Comparison of ENCODE assay signal across 7 cellular contexts in the genomic region with DNA sequence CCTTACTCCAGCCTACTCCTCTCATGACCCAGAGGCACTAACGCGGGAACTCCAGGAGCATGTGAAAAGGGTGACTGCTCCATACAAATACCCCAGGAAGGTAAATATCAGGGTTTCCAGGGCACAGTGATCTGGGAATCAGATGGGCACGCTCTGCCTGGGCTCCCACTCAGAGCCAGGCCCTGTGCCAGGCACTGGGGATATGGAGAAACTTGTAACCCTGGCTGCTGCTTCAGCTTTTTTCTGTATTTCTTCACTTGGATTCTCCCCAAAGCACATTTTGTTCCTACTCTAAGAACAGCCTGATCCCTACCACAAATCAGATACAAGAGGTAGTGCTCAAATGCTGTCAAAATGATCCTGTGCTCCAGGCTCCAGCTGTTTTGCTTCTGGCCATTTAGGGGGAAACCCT. TPM values are rescaled to one million over a fixed set of nuclear protein-coding genes. Genes with fewer than 3 reads are reported as not detected.
"Had no signal": no experiment of that assay in that cellular context is flagged by ENCODE, and none has a peak within 500 bp of the region (broad histone marks: within the 10 kb centered on the region; RNA-seq: fewer than 3 reads in every experiment).

No MANE protein-coding gene starts in this region.

RNA-seq across cellular contexts. Expression of a gene that starts 11.5 kb away (rescaled TPM):
- total RNA-seq: activated naive CD8-positive, alpha-beta T cell treated with anti-CD3 and anti-CD28 coated beads, Interleukin-2, amount 10 ng/mL, durations not matched to agents 7 days and 5 days; cardiac muscle cell; myocyte; neural crest cell; osteocyte; Peyer's patch had no signal
- polyA plus RNA-seq: cardiac muscle cell, esophagus had no signal

RNA-seq across cellular contexts. Expression of a gene that starts 30.5 kb away (rescaled TPM):
- total RNA-seq: activated naive CD8-positive, alpha-beta T cell treated with anti-CD3 and anti-CD28 coated beads, Interleukin-2, amount 10 ng/mL, durations not matched to agents 7 days and 5 days; cardiac muscle cell; neural crest cell had no signal

RNA-seq across cellular contexts. Expression of a gene that starts 35.3 kb away (rescaled TPM):
- total RNA-seq: activated naive CD8-positive, alpha-beta T cell treated with anti-CD3 and anti-CD28 coated beads, Interleukin-2, amount 10 ng/mL, durations not matched to agents 7 days and 5 days; cardiac muscle cell; myocyte; neural crest cell; osteocyte; Peyer's patch had no signal
- polyA plus RNA-seq: cardiac muscle cell had no signal
